Comparison of ENCODE assay signal across 1 cellular context in the genomic region with DNA sequence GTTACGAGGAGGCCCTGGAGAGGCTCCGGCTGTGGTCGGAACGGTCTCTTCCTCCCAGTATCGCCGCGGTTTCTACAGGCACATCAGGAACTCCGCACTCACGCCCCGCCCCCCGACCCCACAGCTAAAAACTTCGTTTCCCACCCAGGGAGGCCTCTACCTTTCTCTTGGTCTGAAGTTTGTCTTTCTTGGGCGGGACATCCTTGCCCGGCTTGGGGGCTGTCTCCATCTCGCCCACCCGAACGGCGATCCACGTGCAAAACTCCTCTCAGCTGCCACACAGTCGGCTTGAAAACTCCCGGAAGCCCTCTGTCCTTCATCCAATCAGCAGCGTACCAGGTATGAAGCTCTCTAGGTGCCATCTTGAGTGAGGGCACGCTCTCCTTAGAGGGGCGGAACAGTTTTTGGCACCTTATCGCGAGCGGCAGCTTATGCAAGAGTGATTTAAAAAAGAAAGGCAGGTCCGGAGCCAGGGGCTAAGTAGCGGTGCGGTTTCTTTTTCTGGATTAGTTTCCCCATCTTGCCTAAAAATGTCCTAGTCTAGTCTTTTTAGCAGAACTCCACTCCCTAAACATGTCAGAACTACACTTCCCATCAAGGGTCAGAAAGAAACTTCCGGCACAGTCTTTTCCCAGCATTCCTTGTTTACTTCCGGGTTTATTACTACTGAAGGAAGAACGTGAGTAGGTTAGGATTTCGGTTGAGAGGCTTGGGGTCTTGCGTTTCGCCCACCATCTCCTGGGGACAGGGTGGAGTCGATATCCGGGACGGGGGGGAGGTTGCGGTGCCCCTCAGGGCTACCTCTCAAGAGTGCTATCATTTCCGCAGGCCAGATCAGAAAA.
A peak's percentile ranks its signal among the peaks of the same experiment; 100 is the strongest.
TF ChIP-seq lines count a peak whose summit lies in the region.

Gene PFDN6, plus strand, starts transcription at position 660 of the 842 bp plus-strand sequence. CDS start 256 bp downstream, outside the sequence.
A gene with protein sequence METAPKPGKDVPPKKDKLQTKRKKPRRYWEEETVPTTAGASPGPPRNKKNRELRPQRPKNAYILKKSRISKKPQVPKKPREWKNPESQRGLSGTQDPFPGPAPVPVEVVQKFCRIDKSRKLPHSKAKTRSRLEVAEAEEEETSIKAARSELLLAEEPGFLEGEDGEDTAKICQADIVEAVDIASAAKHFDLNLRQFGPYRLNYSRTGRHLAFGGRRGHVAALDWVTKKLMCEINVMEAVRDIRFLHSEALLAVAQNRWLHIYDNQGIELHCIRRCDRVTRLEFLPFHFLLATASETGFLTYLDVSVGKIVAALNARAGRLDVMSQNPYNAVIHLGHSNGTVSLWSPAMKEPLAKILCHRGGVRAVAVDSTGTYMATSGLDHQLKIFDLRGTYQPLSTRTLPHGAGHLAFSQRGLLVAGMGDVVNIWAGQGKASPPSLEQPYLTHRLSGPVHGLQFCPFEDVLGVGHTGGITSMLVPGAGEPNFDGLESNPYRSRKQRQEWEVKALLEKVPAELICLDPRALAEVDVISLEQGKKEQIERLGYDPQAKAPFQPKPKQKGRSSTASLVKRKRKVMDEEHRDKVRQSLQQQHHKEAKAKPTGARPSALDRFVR (minus strand): TSS at position 298 of the 842 bp plus-strand sequence. CDS start 69 bp downstream, at position 229.

TF ChIP-seq in HEK293, 187 proteins besides CTCF, POLR2A, EP300 and RAD21 (continues in another document):
- peak; percentile 67 for TF ChIP-seq ZNF660 (tag by site-specific recombination; IDR thresholded peaks at IDR 0.05)
- TF ChIP-seq, protein P1, sequence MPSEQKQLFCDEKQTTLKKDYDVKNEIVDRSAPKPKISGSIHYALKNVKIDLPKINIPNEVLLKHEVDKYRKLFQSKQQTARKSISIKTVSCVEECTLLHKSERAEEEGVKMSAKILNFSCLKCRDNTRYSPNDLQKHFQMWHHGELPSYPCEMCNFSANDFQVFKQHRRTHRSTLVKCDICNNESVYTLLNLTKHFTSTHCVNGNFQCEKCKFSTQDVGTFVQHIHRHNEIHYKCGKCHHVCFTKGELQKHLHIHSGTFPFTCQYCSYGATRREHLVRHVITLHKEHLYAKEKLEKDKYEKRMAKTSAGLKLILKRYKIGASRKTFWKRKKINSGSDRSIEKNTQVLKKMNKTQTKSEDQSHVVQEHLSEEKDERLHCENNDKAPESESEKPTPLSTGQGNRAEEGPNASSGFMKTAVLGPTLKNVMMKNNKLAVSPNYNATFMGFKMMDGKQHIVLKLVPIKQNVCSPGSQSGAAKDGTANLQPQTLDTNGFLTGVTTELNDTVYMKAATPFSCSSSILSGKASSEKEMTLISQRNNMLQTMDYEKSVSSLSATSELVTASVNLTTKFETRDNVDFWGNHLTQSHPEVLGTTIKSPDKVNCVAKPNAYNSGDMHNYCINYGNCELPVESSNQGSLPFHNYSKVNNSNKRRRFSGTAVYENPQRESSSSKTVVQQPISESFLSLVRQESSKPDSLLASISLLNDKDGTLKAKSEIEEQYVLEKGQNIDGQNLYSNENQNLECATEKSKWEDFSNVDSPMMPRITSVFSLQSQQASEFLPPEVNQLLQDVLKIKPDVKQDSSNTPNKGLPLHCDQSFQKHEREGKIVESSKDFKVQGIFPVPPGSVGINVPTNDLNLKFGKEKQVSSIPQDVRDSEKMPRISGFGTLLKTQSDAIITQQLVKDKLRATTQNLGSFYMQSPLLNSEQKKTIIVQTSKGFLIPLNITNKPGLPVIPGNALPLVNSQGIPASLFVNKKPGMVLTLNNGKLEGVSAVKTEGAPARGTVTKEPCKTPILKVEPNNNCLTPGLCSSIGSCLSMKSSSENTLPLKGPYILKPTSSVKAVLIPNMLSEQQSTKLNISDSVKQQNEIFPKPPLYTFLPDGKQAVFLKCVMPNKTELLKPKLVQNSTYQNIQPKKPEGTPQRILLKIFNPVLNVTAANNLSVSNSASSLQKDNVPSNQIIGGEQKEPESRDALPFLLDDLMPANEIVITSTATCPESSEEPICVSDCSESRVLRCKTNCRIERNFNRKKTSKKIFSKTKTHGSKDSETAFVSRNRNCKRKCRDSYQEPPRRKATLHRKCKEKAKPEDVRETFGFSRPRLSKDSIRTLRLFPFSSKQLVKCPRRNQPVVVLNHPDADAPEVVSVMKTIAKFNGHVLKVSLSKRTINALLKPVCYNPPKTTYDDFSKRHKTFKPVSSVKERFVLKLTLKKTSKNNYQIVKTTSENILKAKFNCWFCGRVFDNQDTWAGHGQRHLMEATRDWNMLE (tag by site-specific recombination; conservative IDR thresholded peaks at IDR 0.05; ENCODE audit: low read depth): peak; percentile 95
- TF ChIP-seq SP7 (tag by site-specific recombination; IDR thresholded peaks at IDR 0.05): peak; percentile 47
- TF ChIP-seq, protein P2, sequence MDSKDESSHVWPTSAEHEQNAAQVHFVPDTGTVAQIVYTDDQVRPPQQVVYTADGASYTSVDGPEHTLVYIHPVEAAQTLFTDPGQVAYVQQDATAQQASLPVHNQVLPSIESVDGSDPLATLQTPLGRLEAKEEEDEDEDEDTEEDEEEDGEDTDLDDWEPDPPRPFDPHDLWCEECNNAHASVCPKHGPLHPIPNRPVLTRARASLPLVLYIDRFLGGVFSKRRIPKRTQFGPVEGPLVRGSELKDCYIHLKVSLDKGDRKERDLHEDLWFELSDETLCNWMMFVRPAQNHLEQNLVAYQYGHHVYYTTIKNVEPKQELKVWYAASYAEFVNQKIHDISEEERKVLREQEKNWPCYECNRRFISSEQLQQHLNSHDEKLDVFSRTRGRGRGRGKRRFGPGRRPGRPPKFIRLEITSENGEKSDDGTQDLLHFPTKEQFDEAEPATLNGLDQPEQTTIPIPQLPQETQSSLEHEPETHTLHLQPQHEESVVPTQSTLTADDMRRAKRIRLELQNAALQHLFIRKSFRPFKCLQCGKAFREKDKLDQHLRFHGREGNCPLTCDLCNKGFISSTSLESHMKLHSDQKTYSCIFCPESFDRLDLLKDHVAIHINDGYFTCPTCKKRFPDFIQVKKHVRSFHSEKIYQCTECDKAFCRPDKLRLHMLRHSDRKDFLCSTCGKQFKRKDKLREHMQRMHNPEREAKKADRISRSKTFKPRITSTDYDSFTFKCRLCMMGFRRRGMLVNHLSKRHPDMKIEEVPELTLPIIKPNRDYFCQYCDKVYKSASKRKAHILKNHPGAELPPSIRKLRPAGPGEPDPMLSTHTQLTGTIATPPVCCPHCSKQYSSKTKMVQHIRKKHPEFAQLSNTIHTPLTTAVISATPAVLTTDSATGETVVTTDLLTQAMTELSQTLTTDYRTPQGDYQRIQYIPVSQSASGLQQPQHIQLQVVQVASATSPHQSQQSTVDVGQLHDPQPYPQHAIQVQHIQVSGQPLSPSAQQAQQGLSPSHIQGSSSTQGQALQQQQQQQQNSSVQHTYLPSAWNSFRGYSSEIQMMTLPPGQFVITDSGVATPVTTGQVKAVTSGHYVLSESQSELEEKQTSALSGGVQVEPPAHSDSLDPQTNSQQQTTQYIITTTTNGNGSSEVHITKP (tag by site-specific recombination; IDR thresholded peaks at IDR 0.05): peak; percentile 65; the same call in 1 of the 2 replicates
- TF ChIP-seq, protein P3, sequence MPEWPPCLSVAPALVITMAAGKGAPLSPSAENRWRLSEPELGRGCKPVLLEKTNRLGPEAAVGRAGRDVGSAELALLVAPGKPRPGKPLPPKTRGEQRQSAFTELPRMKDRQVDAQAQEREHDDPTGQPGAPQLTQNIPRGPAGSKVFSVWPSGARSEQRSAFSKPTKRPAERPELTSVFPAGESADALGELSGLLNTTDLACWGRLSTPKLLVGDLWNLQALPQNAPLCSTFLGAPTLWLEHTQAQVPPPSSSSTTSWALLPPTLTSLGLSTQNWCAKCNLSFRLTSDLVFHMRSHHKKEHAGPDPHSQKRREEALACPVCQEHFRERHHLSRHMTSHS (tag by site-specific recombination; IDR thresholded peaks at IDR 0.05): no peak
- TF ChIP-seq ZBTB11 (tag by site-specific recombination; conservative IDR thresholded peaks at IDR 0.05; ENCODE audit: low read depth): peak; percentile 90
- peak; percentile 53 for TF ChIP-seq ZNF341 (tag by site-specific recombination; IDR thresholded peaks at IDR 0.05; ENCODE audit: low read depth)
- peak; percentile 21; the same call in 1 of the 2 replicates for TF ChIP-seq ZNF394 (tag by site-specific recombination; IDR thresholded peaks at IDR 0.05; ENCODE audit: borderline replicate concordance)
- 0 out of 2 replicates have a peak, but pooled peaks have one; percentile 38 for TF ChIP-seq ZBTB7A (tag by site-specific recombination; IDR thresholded peaks at IDR 0.05; ENCODE audit: low read depth)
- TF ChIP-seq SP2 (tag by site-specific recombination; IDR thresholded peaks at IDR 0.05): peak; percentile 87
- TF ChIP-seq, protein P4, sequence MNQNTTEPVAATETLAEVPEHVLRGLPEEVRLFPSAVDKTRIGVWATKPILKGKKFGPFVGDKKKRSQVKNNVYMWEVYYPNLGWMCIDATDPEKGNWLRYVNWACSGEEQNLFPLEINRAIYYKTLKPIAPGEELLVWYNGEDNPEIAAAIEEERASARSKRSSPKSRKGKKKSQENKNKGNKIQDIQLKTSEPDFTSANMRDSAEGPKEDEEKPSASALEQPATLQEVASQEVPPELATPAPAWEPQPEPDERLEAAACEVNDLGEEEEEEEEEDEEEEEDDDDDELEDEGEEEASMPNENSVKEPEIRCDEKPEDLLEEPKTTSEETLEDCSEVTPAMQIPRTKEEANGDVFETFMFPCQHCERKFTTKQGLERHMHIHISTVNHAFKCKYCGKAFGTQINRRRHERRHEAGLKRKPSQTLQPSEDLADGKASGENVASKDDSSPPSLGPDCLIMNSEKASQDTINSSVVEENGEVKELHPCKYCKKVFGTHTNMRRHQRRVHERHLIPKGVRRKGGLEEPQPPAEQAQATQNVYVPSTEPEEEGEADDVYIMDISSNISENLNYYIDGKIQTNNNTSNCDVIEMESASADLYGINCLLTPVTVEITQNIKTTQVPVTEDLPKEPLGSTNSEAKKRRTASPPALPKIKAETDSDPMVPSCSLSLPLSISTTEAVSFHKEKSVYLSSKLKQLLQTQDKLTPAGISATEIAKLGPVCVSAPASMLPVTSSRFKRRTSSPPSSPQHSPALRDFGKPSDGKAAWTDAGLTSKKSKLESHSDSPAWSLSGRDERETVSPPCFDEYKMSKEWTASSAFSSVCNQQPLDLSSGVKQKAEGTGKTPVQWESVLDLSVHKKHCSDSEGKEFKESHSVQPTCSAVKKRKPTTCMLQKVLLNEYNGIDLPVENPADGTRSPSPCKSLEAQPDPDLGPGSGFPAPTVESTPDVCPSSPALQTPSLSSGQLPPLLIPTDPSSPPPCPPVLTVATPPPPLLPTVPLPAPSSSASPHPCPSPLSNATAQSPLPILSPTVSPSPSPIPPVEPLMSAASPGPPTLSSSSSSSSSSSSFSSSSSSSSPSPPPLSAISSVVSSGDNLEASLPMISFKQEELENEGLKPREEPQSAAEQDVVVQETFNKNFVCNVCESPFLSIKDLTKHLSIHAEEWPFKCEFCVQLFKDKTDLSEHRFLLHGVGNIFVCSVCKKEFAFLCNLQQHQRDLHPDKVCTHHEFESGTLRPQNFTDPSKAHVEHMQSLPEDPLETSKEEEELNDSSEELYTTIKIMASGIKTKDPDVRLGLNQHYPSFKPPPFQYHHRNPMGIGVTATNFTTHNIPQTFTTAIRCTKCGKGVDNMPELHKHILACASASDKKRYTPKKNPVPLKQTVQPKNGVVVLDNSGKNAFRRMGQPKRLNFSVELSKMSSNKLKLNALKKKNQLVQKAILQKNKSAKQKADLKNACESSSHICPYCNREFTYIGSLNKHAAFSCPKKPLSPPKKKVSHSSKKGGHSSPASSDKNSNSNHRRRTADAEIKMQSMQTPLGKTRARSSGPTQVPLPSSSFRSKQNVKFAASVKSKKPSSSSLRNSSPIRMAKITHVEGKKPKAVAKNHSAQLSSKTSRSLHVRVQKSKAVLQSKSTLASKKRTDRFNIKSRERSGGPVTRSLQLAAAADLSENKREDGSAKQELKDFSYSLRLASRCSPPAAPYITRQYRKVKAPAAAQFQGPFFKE (tag by site-specific recombination; IDR thresholded peaks at IDR 0.05; ENCODE audit: borderline replicate concordance): no peak
- TF ChIP-seq, protein P5, sequence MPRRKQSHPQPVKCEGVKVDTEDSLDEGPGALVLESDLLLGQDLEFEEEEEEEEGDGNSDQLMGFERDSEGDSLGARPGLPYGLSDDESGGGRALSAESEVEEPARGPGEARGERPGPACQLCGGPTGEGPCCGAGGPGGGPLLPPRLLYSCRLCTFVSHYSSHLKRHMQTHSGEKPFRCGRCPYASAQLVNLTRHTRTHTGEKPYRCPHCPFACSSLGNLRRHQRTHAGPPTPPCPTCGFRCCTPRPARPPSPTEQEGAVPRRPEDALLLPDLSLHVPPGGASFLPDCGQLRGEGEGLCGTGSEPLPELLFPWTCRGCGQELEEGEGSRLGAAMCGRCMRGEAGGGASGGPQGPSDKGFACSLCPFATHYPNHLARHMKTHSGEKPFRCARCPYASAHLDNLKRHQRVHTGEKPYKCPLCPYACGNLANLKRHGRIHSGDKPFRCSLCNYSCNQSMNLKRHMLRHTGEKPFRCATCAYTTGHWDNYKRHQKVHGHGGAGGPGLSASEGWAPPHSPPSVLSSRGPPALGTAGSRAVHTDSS (tag by site-specific recombination; IDR thresholded peaks at IDR 0.05): no peak
- 0 out of 2 replicates have a peak, but pooled peaks have one; percentile 40 for TF ChIP-seq ZFHX2 (tag by site-specific recombination; conservative IDR thresholded peaks at IDR 0.05)
- peak; percentile 97 for TF ChIP-seq YY1 (tag by site-specific recombination; IDR thresholded peaks at IDR 0.05)
- TF ChIP-seq FEZF1 (tag by site-specific recombination; IDR thresholded peaks at IDR 0.05): peak; percentile 69
- TF ChIP-seq, protein P6, sequence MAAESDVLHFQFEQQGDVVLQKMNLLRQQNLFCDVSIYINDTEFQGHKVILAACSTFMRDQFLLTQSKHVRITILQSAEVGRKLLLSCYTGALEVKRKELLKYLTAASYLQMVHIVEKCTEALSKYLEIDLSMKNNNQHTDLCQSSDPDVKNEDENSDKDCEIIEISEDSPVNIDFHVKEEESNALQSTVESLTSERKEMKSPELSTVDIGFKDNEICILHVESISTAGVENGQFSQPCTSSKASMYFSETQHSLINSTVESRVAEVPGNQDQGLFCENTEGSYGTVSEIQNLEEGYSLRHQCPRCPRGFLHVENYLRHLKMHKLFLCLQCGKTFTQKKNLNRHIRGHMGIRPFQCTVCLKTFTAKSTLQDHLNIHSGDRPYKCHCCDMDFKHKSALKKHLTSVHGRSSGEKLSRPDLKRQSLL (tag by site-specific recombination; IDR thresholded peaks at IDR 0.05): no peak
- peak; percentile 54; the same call in 1 of the 2 replicates for TF ChIP-seq ZBTB20 (tag by site-specific recombination; IDR thresholded peaks at IDR 0.05)
- peak; percentile 38; the same call in 1 of the 2 replicates for TF ChIP-seq ZNF600 (tag by site-specific recombination; IDR thresholded peaks at IDR 0.05)
- TF ChIP-seq IKZF3 (tag by site-specific recombination; IDR thresholded peaks at IDR 0.05): no peak
